Comparison of ENCODE assay signal across 8 cellular contexts in genomic region chr16:87550510-87550961, GRCh38. TPM values are rescaled to one million over a fixed set of nuclear protein-coding genes. Genes with fewer than 3 reads are reported as not detected.
DNase-seq lines count a peak whose midpoint lies in the region; ATAC-seq and TF ChIP-seq lines count a peak whose summit lies in the region.

No MANE protein-coding gene starts in this region.

- no peak overlapping the region for H3K9ac ChIP-seq in colonic mucosa (ENCODE audit: low read depth in 2 of 2, low read length in 2 of 2)

- peak; percentile 22 to 42 (median 28) for DNase-seq in activated CD4-positive, CD25-positive, alpha-beta regulatory T cell (lab: John Stamatoyannopoulos, UW)
- peak; percentile 88 for DNase-seq in activated CD4-positive, alpha-beta T cell treated with anti-CD3 and anti-CD28 coated beads, Interleukin-2, amount 10 ng/mL, durations not matched to agents 24 days and 14 days
- peak; percentile 60 for DNase-seq in colonic mucosa
- peak; percentile 31 for DNase-seq in naive B cell
- DNase-seq in testis = peak; percentile 72
- DNase-seq in NCI-H187 treated with DMSO at 0.1 percent for 48 hours (lab: John Stamatoyannopoulos, UW) = no peak
- DNase-seq in NCI-H510A (lab: John Stamatoyannopoulos, UW) = no peak

- H3K9me3 ChIP-seq in colonic mucosa (no peaks in the 10 kb centered on the region), testis (no peaks in the 10 kb centered on the region)

- H3K27me3 ChIP-seq in colonic mucosa (no peaks in the 10 kb centered on the region), testis (no peaks in the 10 kb centered on the region)

- intact Hi-C loops in activated CD4-positive, alpha-beta T cell treated with anti-CD3 and anti-CD28 coated beads, Interleukin-2, amount 10 ng/mL, durations not matched to agents 24 days and 14 days (cut with micrococcal nuclease) = loop anchor here (2.0 to 5.0 kb wide), 2 partner anchors 84 to 217 kb away; partner anchors contain the start of gene KLHDC4
- intact Hi-C loops in colonic mucosa (cut with DNase I) (no loop called here), testis (cut with DNase I; ENCODE audit: low total_unique reads) (no loop called here)

- ATAC-seq in activated CD4-positive, CD25-positive, alpha-beta regulatory T cell treated with anti-CD3 and anti-CD28 coated beads, Interleukin-2, amount 50 U/mL, for 24 hours = no peak
- no peak for ATAC-seq in naive B cell (ENCODE audit: low read depth in 2 of 2)

- peaks cover 2% of the 10 kb centered on the region for H3K27me3 Mint-ChIP-seq in activated CD4-positive, alpha-beta T cell treated with anti-CD3 and anti-CD28 coated beads, Interleukin-2, amount 10 ng/mL, durations not matched to agents 24 days and 14 days
- peaks cover 26 to 72% (median 69%) of the 10 kb centered on the region in 3 donors for H3K27me3 Mint-ChIP-seq in naive B cell

- WGBS in testis, 2 donors = 40 to 63% methylated on average over 6 to 27 of the region's 28 CpGs

- no peak overlapping the region for H3K27ac ChIP-seq in colonic mucosa
- H3K27ac ChIP-seq in testis = no peak overlapping the region

- H3K4me3 ChIP-seq in colonic mucosa (no peak overlapping the region), testis (peak overlapping the region; percentile 21 to 30)

- peak; percentile 93 for TF ChIP-seq CTCF in colonic mucosa (IDR thresholded peaks at IDR 0.05)
- peak; percentile 82 to 96 (median 85) for TF ChIP-seq CTCF in testis (IDR thresholded peaks at IDR 0.05)

- H3K36me3 Mint-ChIP-seq in activated CD4-positive, alpha-beta T cell treated with anti-CD3 and anti-CD28 coated beads, Interleukin-2, amount 10 ng/mL, durations not matched to agents 24 days and 14 days (ENCODE audit: low read depth) = no peaks in the 10 kb centered on the region
- peaks cover 0 to 11% of the 10 kb centered on the region in 2 donors for H3K36me3 Mint-ChIP-seq in naive B cell

- H3K4me1 ChIP-seq in colonic mucosa (no peaks in the 10 kb centered on the region), testis (peaks cover 4% of the 10 kb centered on the region)

- H3K4me1 Mint-ChIP-seq in activated CD4-positive, alpha-beta T cell treated with anti-CD3 and anti-CD28 coated beads, Interleukin-2, amount 10 ng/mL, durations not matched to agents 24 days and 14 days = no peaks in the 10 kb centered on the region
- H3K4me1 Mint-ChIP-seq in naive B cell = peaks cover 0 to 7% (median 2%) of the 10 kb centered on the region in 3 donors

- no peak overlapping the region for H3K4me3 Mint-ChIP-seq in activated CD4-positive, alpha-beta T cell treated with anti-CD3 and anti-CD28 coated beads, Interleukin-2, amount 10 ng/mL, durations not matched to agents 24 days and 14 days
- no peak overlapping the region for H3K4me3 Mint-ChIP-seq in naive B cell

- H3K9me3 Mint-ChIP-seq in activated CD4-positive, alpha-beta T cell treated with anti-CD3 and anti-CD28 coated beads, Interleukin-2, amount 10 ng/mL, durations not matched to agents 24 days and 14 days = peaks cover 9% of the 10 kb centered on the region
- peaks cover 3 to 10% (median 8%) of the 10 kb centered on the region in 7 donors for H3K9me3 Mint-ChIP-seq in naive B cell

- TF ChIP-seq POLR2A in testis (IDR thresholded peaks at IDR 0.05) = no peak

- no peak overlapping the region for H3K27ac Mint-ChIP-seq in activated CD4-positive, alpha-beta T cell treated with anti-CD3 and anti-CD28 coated beads, Interleukin-2, amount 10 ng/mL, durations not matched to agents 24 days and 14 days
- H3K27ac Mint-ChIP-seq in naive B cell = no peak overlapping the region

- no peaks in the 10 kb centered on the region for H3K36me3 ChIP-seq in colonic mucosa
- H3K36me3 ChIP-seq in testis (ENCODE audit: low read depth, missing control alignments) = no peaks in the 10 kb centered on the region

RNA-seq across cellular contexts. Expression of gene JPH3, which starts 51.8 kb away (rescaled TPM):
- total RNA-seq in activated CD4-positive, alpha-beta T cell treated with anti-CD3 and anti-CD28 coated beads, Interleukin-2, amount 10 ng/mL, durations not matched to agents 24 days and 14 days = 0.19 TPM in 1 of 2 replicates, not detected in the other
- total RNA-seq in colonic mucosa (under 1 TPM; 0.15 to 0.42 TPM), testis (1 to 10 TPM; 8.3 to 8.7 TPM)
- polyA plus RNA-seq in naive B cell (ENCODE audit: low read depth in 6 of 6) (not detected), testis (ENCODE audit: insufficient read depth, low read depth, low replicate concordance) (3.2 TPM)

RNA-seq across cellular contexts. Expression of gene ZCCHC14, which starts 57.7 kb away (rescaled TPM):
- total RNA-seq in activated CD4-positive, alpha-beta T cell treated with anti-CD3 and anti-CD28 coated beads, Interleukin-2, amount 10 ng/mL, durations not matched to agents 24 days and 14 days = 11.6 and 12.0 TPM in 2 replicates
- total RNA-seq in colonic mucosa = 10 to 100 TPM; 24.5 to 24.6 TPM
- under 1 TPM in 5 of 6 donors, not detected in 1; 0.03 to 0.31 (median 0.20) TPM for polyA plus RNA-seq in naive B cell (ENCODE audit: low read depth in 6 of 6)
- 10 to 100 TPM; 82.3 to 94.0 TPM for total RNA-seq in testis
- polyA plus RNA-seq in testis (ENCODE audit: insufficient read depth, low read depth, low replicate concordance) = 130 TPM

Comparison
In these comparisons a context has a peak if more than half of its experiments do, and no peak if none do; other contexts are left out.
1. DNase-seq: peak in activated CD4-positive, CD25-positive, alpha-beta regulatory T cell (4 of 4), activated CD4-positive, alpha-beta T cell treated with anti-CD3 and anti-CD28 coated beads, Interleukin-2, amount 10 ng/mL, durations not matched to agents 24 days and 14 days (single experiment), colonic mucosa (single experiment), naive B cell (single experiment) and testis (single experiment); none in NCI-H187 treated with DMSO at 0.1 percent for 48 hours (single experiment) and NCI-H510A (single experiment).